12 cellular contexts compared by ENCODE assay signal in genomic region chr19:18939163-18939562, GRCh38. TPM values are rescaled to one million over a fixed set of nuclear protein-coding genes. Genes with fewer than 3 reads are reported as not detected.
A peak's percentile ranks its signal among the peaks of the same experiment; 100 is the strongest.
DNase-seq lines count a peak whose midpoint lies in the region; ATAC-seq and TF ChIP-seq lines count a peak whose summit lies in the region.
"Had no signal": no experiment of that assay in that cellular context is flagged by ENCODE, and none has a peak within 500 bp of the region (broad histone marks: within the 10 kb centered on the region; RNA-seq: fewer than 3 reads in every experiment).

No MANE protein-coding gene starts in this region.

- H3K9me3 ChIP-seq in T-helper 17 cell (ENCODE audit: control insufficient read depth, low read length, poor library complexity, severe bottlenecking) = no peaks in the 10 kb centered on the region
- H3K9me3 ChIP-seq in hepatocyte (ENCODE audit: low read depth) = no peaks in the 10 kb centered on the region
- H3K9me3 ChIP-seq: testis had no signal

- H3K4me1 ChIP-seq in GM23338 (ENCODE audit: insufficient read depth) = peaks cover 9% of the 10 kb centered on the region
- peaks cover 7% of the 10 kb centered on the region for H3K4me1 ChIP-seq in hepatocyte (ENCODE audit: insufficient read depth)

- H3K4me2 ChIP-seq in GM23338 = peak overlapping the region; percentile 89
- peak overlapping the region; percentile 100 for H3K4me2 ChIP-seq in hepatocyte

- peak overlapping the region; percentile 91 for H3K4me3 Mint-ChIP-seq in GM23338
- H3K4me3 Mint-ChIP-seq in T-helper 17 cell = peak overlapping the region; percentile 86

- H2AFZ ChIP-seq in GM23338 (no peak overlapping the region), hepatocyte (no peak overlapping the region)

- peaks cover 19% of the 10 kb centered on the region for H3K27me3 Mint-ChIP-seq in GM23338 (ENCODE audit: insufficient read depth, low read depth, poor library complexity)
- peaks cover 27% of the 10 kb centered on the region for H3K27me3 Mint-ChIP-seq in T-helper 17 cell

- peaks cover 5% of the 10 kb centered on the region; the same call in 1 of the 2 replicates for H3K27me3 ChIP-seq in GM23338 (ENCODE audit: insufficient read depth)
- H3K27me3 ChIP-seq in hepatocyte = no peaks in the 10 kb centered on the region
- H3K27me3 ChIP-seq: testis had no signal

- DNase-seq in GM23338 (ENCODE audit: low spot score) = no peak
- no peak for DNase-seq in T-helper 17 cell
- no peak for DNase-seq in hepatocyte (ENCODE audit: low spot score)
- no peak for DNase-seq in skeletal muscle cell (ENCODE audit: low read depth)
- DNase-seq in RKO (ENCODE audit: low spot score) = no peak
- no peak for DNase-seq in activated CD8-positive, alpha-beta memory T cell treated with anti-CD3 and anti-CD28 coated beads, Interleukin-2, amount 50 U/mL, for 4 hours
- no peak for DNase-seq in NCI-H187 (lab: John Stamatoyannopoulos, UW)
- DNase-seq: activated CD4-positive, alpha-beta T cell treated with anti-CD3 and anti-CD28 coated beads for 1 hour; activated naive CD4-positive, alpha-beta T cell treated with anti-CD3 and anti-CD28 coated beads, Interleukin-2, amount 10 ng/mL, durations not matched to agents 7 days and 5 days; NCI-H2081 treated with DMSO at 0.1 percent for 48 hours had no signal

- H3K4me3 ChIP-seq in GM23338 = peak overlapping the region; percentile 81; the same call in 1 of the 2 replicates
- H3K4me3 ChIP-seq in hepatocyte = no peak overlapping the region
- H3K4me3 ChIP-seq in skeletal muscle cell (ENCODE audit: low read depth, low read length) = peak overlapping the region; percentile 92

- 0 out of 2 replicates have a peak, but pooled peaks cover 3% of the 10 kb centered on the region for H3K79me2 ChIP-seq in GM23338 (replicated peaks; ENCODE audit: insufficient read depth)
- H3K79me2 ChIP-seq in hepatocyte = peaks cover 17% of the 10 kb centered on the region

- TF ChIP-seq CTCF in GM23338 (conservative IDR thresholded peaks at IDR 0.05; ENCODE audit: low read depth in 2 of 2) = no peak
- TF ChIP-seq CTCF in hepatocyte (IDR thresholded peaks at IDR 0.05; ENCODE audit: poor library complexity) = no peak

- no peak for ATAC-seq in GM23338
- no peak for ATAC-seq in T-helper 17 cell
- no peak for ATAC-seq in GM18517 (IDR thresholded peaks at IDR 0.05; ENCODE audit: unreplicated experiment)

- H3K36me3 ChIP-seq in GM23338 (ENCODE audit: insufficient read depth) = no peaks in the 10 kb centered on the region
- H3K36me3 ChIP-seq in hepatocyte (replicated peaks; ENCODE audit: insufficient read depth, low read depth) = no peaks in the 10 kb centered on the region

- H3K36me3 Mint-ChIP-seq in GM23338 (ENCODE audit: low read depth) = peaks cover 39% of the 10 kb centered on the region
- H3K36me3 Mint-ChIP-seq in T-helper 17 cell (ENCODE audit: low read depth) = no peaks in the 10 kb centered on the region
- H3K36me3 Mint-ChIP-seq: activated naive CD4-positive, alpha-beta T cell treated with anti-CD3 and anti-CD28 coated beads, Interleukin-2, amount 10 ng/mL, durations not matched to agents 7 days and 5 days had no signal

- H3K9me3 Mint-ChIP-seq in GM23338 = no peaks in the 10 kb centered on the region
- H3K9me3 Mint-ChIP-seq: activated naive CD4-positive, alpha-beta T cell treated with anti-CD3 and anti-CD28 coated beads, Interleukin-2, amount 10 ng/mL, durations not matched to agents 7 days and 5 days had no signal

- WGBS in hepatocyte (ENCODE audit: low lambda C conversion rate, missing lambda C conversion rate) = 97% methylated on average over 3 of the region's 3 CpGs

- H3K27ac Mint-ChIP-seq in GM23338 (no peak overlapping the region; the same call in 1 of the 2 replicates), T-helper 17 cell (no peak overlapping the region)
- H3K27ac Mint-ChIP-seq: activated naive CD4-positive, alpha-beta T cell treated with anti-CD3 and anti-CD28 coated beads, Interleukin-2, amount 10 ng/mL, durations not matched to agents 7 days and 5 days had no signal

- no peaks in the 10 kb centered on the region; the same call in 1 of the 2 replicates for H4K20me1 ChIP-seq in GM23338 (replicated peaks; ENCODE audit: insufficient read depth)
- peaks cover 8% of the 10 kb centered on the region for H4K20me1 ChIP-seq in hepatocyte (ENCODE audit: insufficient read depth, poor library complexity, severe bottlenecking)

- H3K4me1 Mint-ChIP-seq in GM23338 (peaks cover 21% of the 10 kb centered on the region), T-helper 17 cell (peaks cover 11% of the 10 kb centered on the region)

- H3K27ac ChIP-seq in GM23338 (ENCODE audit: low read depth) (no peak overlapping the region), hepatocyte (no peak overlapping the region)

- peaks cover 9% of the 10 kb centered on the region; the same call in 1 of the 2 replicates for H3F3A ChIP-seq in GM23338 (replicated peaks; ENCODE audit: low read depth)

- H3K9me2 ChIP-seq in GM23338 (ENCODE audit: insufficient read depth) = no peaks in the 10 kb centered on the region
- H3K9me2 ChIP-seq in hepatocyte (replicated peaks; ENCODE audit: insufficient read depth) = no peaks in the 10 kb centered on the region

TF ChIP-seq in GM23338, 12 proteins besides CTCF, POLR2A, EP300 and RAD21 (continues in another document):
- TF ChIP-seq POLR2AphosphoS5 (IDR thresholded peaks at IDR 0.05; ENCODE audit: low read depth) (no peak), EZH2 (IDR thresholded peaks at IDR 0.05; ENCODE audit: low read depth, unreplicated experiment) (no peak), ZNF114 (CRISPR knock-in tag; IDR thresholded peaks at IDR 0.05) (no peak), CREB1 (CRISPR knock-in tag; IDR thresholded peaks at IDR 0.05; ENCODE audit: low read depth) (no peak), NANOG (IDR thresholded peaks at IDR 0.05; ENCODE audit: borderline replicate concordance) (no peak), ZNF331 (CRISPR knock-in tag; IDR thresholded peaks at IDR 0.05; ENCODE audit: low read depth) (no peak), STAT1 (IDR thresholded peaks at IDR 0.05; ENCODE audit: unreplicated experiment) (no peak), EZH2phosphoT487 (IDR thresholded peaks at IDR 0.05; ENCODE audit: unreplicated experiment) (no peak), JUNB (IDR thresholded peaks at IDR 0.05; ENCODE audit: unreplicated experiment) (no peak)
- TF ChIP-seq, protein P1, sequence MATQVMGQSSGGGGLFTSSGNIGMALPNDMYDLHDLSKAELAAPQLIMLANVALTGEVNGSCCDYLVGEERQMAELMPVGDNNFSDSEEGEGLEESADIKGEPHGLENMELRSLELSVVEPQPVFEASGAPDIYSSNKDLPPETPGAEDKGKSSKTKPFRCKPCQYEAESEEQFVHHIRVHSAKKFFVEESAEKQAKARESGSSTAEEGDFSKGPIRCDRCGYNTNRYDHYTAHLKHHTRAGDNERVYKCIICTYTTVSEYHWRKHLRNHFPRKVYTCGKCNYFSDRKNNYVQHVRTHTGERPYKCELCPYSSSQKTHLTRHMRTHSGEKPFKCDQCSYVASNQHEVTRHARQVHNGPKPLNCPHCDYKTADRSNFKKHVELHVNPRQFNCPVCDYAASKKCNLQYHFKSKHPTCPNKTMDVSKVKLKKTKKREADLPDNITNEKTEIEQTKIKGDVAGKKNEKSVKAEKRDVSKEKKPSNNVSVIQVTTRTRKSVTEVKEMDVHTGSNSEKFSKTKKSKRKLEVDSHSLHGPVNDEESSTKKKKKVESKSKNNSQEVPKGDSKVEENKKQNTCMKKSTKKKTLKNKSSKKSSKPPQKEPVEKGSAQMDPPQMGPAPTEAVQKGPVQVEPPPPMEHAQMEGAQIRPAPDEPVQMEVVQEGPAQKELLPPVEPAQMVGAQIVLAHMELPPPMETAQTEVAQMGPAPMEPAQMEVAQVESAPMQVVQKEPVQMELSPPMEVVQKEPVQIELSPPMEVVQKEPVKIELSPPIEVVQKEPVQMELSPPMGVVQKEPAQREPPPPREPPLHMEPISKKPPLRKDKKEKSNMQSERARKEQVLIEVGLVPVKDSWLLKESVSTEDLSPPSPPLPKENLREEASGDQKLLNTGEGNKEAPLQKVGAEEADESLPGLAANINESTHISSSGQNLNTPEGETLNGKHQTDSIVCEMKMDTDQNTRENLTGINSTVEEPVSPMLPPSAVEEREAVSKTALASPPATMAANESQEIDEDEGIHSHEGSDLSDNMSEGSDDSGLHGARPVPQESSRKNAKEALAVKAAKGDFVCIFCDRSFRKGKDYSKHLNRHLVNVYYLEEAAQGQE (IDR thresholded peaks at IDR 0.05; ENCODE audit: unreplicated experiment) = no peak
- TF ChIP-seq, protein P2, sequence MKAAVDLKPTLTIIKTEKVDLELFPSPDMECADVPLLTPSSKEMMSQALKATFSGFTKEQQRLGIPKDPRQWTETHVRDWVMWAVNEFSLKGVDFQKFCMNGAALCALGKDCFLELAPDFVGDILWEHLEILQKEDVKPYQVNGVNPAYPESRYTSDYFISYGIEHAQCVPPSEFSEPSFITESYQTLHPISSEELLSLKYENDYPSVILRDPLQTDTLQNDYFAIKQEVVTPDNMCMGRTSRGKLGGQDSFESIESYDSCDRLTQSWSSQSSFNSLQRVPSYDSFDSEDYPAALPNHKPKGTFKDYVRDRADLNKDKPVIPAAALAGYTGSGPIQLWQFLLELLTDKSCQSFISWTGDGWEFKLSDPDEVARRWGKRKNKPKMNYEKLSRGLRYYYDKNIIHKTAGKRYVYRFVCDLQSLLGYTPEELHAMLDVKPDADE (IDR thresholded peaks at IDR 0.05) = no peak

RNA-seq across cellular contexts. Expression of gene HOMER3, which starts 1.9 kb away (rescaled TPM):
- total RNA-seq in GM23338 (2014; rRNA removed; shearing (Covaris generic)) = 23.5 and 38.4 TPM in 2 replicates
- polyA plus RNA-seq in GM23338 (2016; fragmentation: Nextera tagmentation; extraction: Ambion mirVana) (16.7 and 18.0 TPM in 2 replicates), hepatocyte (41.4 and 53.4 TPM in 2 replicates)
- total RNA-seq in T-helper 17 cell (1 to 10 TPM; 3.3 to 4.7 TPM), hepatocyte (28.9 and 44.0 TPM in 2 replicates)

RNA-seq across cellular contexts. Expression of gene DDX49, which starts 19.6 kb away (rescaled TPM):
- total RNA-seq in GM23338 (2014; rRNA removed; shearing (Covaris generic)) = 49.6 and 75.3 TPM in 2 replicates
- 40.2 and 44.2 TPM in 2 replicates for polyA plus RNA-seq in GM23338 (2016; fragmentation: Nextera tagmentation; extraction: Ambion mirVana)
- 10 to 100 TPM; 45.2 to 49.1 TPM for total RNA-seq in T-helper 17 cell
- total RNA-seq in hepatocyte = 45.8 and 46.0 TPM in 2 replicates
- 57.8 and 61.3 TPM in 2 replicates for polyA plus RNA-seq in hepatocyte

RNA-seq across cellular contexts. Expression of gene COPE, which starts 20.0 kb away (rescaled TPM):
- 235 and 263 TPM in 2 replicates for total RNA-seq in GM23338 (2014; rRNA removed; shearing (Covaris generic))
- polyA plus RNA-seq in GM23338 (2016; fragmentation: Nextera tagmentation; extraction: Ambion mirVana) (263 and 269 TPM in 2 replicates), hepatocyte (397 and 413 TPM in 2 replicates)
- total RNA-seq in T-helper 17 cell (100 to 1,000 TPM; 166 to 185 TPM), hepatocyte (222 and 228 TPM in 2 replicates)

RNA-seq across cellular contexts. Expression of gene CERS1, which starts 43.2 kb away (rescaled TPM):
- 11.1 and 11.7 TPM in 2 replicates for total RNA-seq in GM23338 (2014; rRNA removed; shearing (Covaris generic))
- polyA plus RNA-seq in GM23338 (2016; fragmentation: Nextera tagmentation; extraction: Ambion mirVana) = 12.2 and 15.9 TPM in 2 replicates
- total RNA-seq in T-helper 17 cell = not detected
- 3.0 and 5.3 TPM in 2 replicates for total RNA-seq in hepatocyte
- 4.9 and 5.7 TPM in 2 replicates for polyA plus RNA-seq in hepatocyte
